19 cellular contexts compared by ENCODE assay signal in the genomic region with DNA sequence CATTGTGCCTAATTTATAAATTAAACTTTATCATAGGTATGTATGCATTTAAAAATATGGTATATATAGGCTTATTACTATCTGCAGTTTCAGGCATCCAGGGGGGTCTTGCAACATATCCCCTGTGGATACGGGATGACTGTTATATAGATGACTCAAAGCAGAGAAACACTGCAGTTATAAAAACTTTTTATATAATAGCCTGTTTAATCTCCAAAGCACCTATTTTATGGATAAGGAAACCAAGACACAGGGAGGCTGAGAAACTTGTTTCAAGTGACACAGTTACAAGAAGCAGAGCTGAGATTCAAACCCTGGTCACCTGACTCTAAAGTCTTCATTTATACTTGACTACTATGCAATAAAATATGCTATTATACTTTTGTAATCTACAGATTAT.
DNase-seq lines count a peak whose midpoint lies in the region; ATAC-seq and TF ChIP-seq lines count a peak whose summit lies in the region.
"Had no signal": no experiment of that assay in that cellular context is flagged by ENCODE, and none has a peak within 500 bp of the region (broad histone marks: within the 10 kb centered on the region; RNA-seq: fewer than 3 reads in every experiment).

No MANE protein-coding gene starts in this region.

- H3K27me3 Mint-ChIP-seq in chondrocyte (ENCODE audit: low read depth): no peaks in the 10 kb centered on the region
- H3K27me3 Mint-ChIP-seq: activated naive CD4-positive, alpha-beta T cell treated with anti-CD3 and anti-CD28 coated beads, Interleukin-2, amount 50 U/mL, for 24 hours; activated T-cell treated with anti-CD3 and anti-CD28 coated beads, Interleukin-2, amount 50 U/mL, for 24 hours had no signal

- H3K27me3 ChIP-seq in IMR-90 (ENCODE audit: control insufficient read depth, insufficient read depth, low read length) (no peaks in the 10 kb centered on the region), transverse colon (no peaks in the 10 kb centered on the region)
- H3K27me3 ChIP-seq: breast epithelium, Peyer's patch, suprapubic skin had no signal

- H3K36me3 ChIP-seq in IMR-90 (ENCODE audit: control insufficient read depth, insufficient read depth, low read length) (no peaks in the 10 kb centered on the region), transverse colon (no peaks in the 10 kb centered on the region)
- H3K36me3 ChIP-seq: breast epithelium, Peyer's patch, suprapubic skin had no signal

- H2BK120ac ChIP-seq in IMR-90 (ENCODE audit: low read depth, low read length): peak overlapping the region; percentile 99

- intact Hi-C loops in IMR-90 (cut with micrococcal nuclease) (loop anchor here (1.0 to 5.0 kb wide), 4 partner anchors 53 to 362 kb away; no protein-coding TSS in a partner anchor), left colon (cut with DNase I, micrococcal nuclease) (no loop called here), transverse colon (cut with DNase I; ENCODE audit: low total_unique reads) (no loop called here), posterior cingulate gyrus (cut with DNase I) (no loop called here)

- H2AFZ ChIP-seq in IMR-90 (replicated peaks; ENCODE audit: low read length, poor library complexity): no peak overlapping the region

- CTCF ChIA-PET in IMR-90 (lab: Yijun Ruan, JAX): interaction anchor here (0.9 to 2.3 kb wide), 3 partner anchors 40 to 209 kb away, joined by 3 to 7 read pairs (median 3); no protein-coding TSS in a partner anchor

- no peaks in the 10 kb centered on the region; a peak in 1 of 4 replicates for H3K79me1 ChIP-seq in IMR-90 (ENCODE audit: low read depth in 1 of 2, low read length in 2 of 2)

- peak overlapping the region; percentile 97 for H2BK20ac ChIP-seq in IMR-90 (ENCODE audit: low read depth, low read length)

- dilution Hi-C loops in IMR-90 (cut with HindIII; ENCODE audit: low sequenced_read_pairs, unreplicated experiment): no loop called here

- BruUV-seq in IMR-90 (replicated peaks; lab: Mats Ljungman, UMichigan): TSS peak; percentile 54

- H4K8ac ChIP-seq in IMR-90 (ENCODE audit: low read depth in 2 of 2, low read length in 2 of 2): peak overlapping the region; percentile 56 to 82

- TF ChIP-seq POLR2A in IMR-90 (IDR thresholded peaks at IDR 0.05; ENCODE audit: low read depth, low read length) (no peak), transverse colon (IDR thresholded peaks at IDR 0.05) (no peak)

- WGBS in IMR-90 (ENCODE audit: extremely low coverage in 2 of 2, insufficient read length in 1 of 2), 2 experiments: no CpG with 5 or more reads among the region's 1 CpG
- WGBS in transverse colon (ENCODE audit: low coverage in 1 of 2), 2 donors: 15 to 22% methylated on average over 1 of the region's 1 CpG

- in situ Hi-C loops in IMR-90 (cut with MboI; ENCODE audit: low sequenced_read_pairs): no loop called here
- in situ Hi-C loops in transverse colon (cut with MboI; ENCODE audit: low pct_ligation_motif_present in 1 of 4, low pct_unique_long_range_greater_than_20kb in 1 of 4, low sequenced_read_pairs in 3 of 4): no loop called here

- peak overlapping the region; percentile 79; the same call in 1 of the 2 replicates for H3K4me2 ChIP-seq in IMR-90 (ENCODE audit: low read depth, low read length)

- H2AK9ac ChIP-seq in IMR-90 (replicated peaks; ENCODE audit: low read depth, low read length, poor library complexity): no peak overlapping the region

- H3K9ac ChIP-seq in IMR-90 (ENCODE audit: low read depth, low read length): peak overlapping the region; percentile 82; the same call in 1 of the 2 replicates

- no peak for TF ChIP-seq RAD21 in IMR-90 (IDR thresholded peaks at IDR 0.05; ENCODE audit: low read length)

- ATAC-seq in IMR-90 (ENCODE audit: low read depth) (no peak; the same call in 1 of the 2 replicates), left colon (peak; percentile 62), GM19397 (IDR thresholded peaks at IDR 0.05; ENCODE audit: unreplicated experiment) (no peak), HG02763 (IDR thresholded peaks at IDR 0.05; ENCODE audit: unreplicated experiment) (no peak)

- peak overlapping the region; percentile 79; the same call in 1 of the 2 replicates for H2AK5ac ChIP-seq in IMR-90 (ENCODE audit: low read depth, low read length)

- peaks cover 26% of the 10 kb centered on the region for H3K4me1 Mint-ChIP-seq in chondrocyte (ENCODE audit: low read depth)
- H3K4me1 Mint-ChIP-seq: activated naive CD4-positive, alpha-beta T cell treated with anti-CD3 and anti-CD28 coated beads, Interleukin-2, amount 50 U/mL, for 24 hours had no signal

- DNase-seq in IMR-90 (peak; percentile 72), chondrocyte (ENCODE audit: low spot score) (no peak), left colon (no peak), transverse colon (no peak), posterior cingulate gyrus (no peak)
- DNase-seq: activated CD4-positive, alpha-beta T cell treated with anti-CD3 and anti-CD28 coated beads, Interleukin-2, amount 50 U/mL, for 48 hours; activated T-cell treated with anti-CD3 and anti-CD28 coated beads, Interleukin-2, amount 50 U/mL, for 24 hours; C1 segment of cervical spinal cord; effector CD4-positive, alpha-beta T cell; NCI-H1092 treated with DMSO at 0.1 percent for 48 hours; NCI-H2107; nephron progenitor cell; Peyer's patch had no signal

- no peaks in the 10 kb centered on the region for H3K9me3 Mint-ChIP-seq in chondrocyte (ENCODE audit: low read depth)
- H3K9me3 Mint-ChIP-seq: activated naive CD4-positive, alpha-beta T cell treated with anti-CD3 and anti-CD28 coated beads, Interleukin-2, amount 50 U/mL, for 24 hours; nephron progenitor cell had no signal

- POLR2A ChIA-PET in IMR-90 (lab: Charles Lee; ENCODE audit: unreplicated experiment): interaction anchor here (1.0 to 1.4 kb wide), 4 partner anchors 68 to 362 kb away, joined by 3 to 10 read pairs (median 5); no protein-coding TSS in a partner anchor

- H3K18ac ChIP-seq in IMR-90 (ENCODE audit: low read depth, low read length): peak overlapping the region; percentile 98

- H3K14ac ChIP-seq in IMR-90 (replicated peaks; ENCODE audit: low read depth, low read length): peak overlapping the region; percentile 93

- peak overlapping the region; percentile 99 for H2BK5ac ChIP-seq in IMR-90 (ENCODE audit: low read depth, low read length, poor library complexity, severe bottlenecking)

- H4K20me1 ChIP-seq in IMR-90 (ENCODE audit: insufficient read depth, low read length): no peaks in the 10 kb centered on the region

- peak overlapping the region; percentile 99 for H3K4ac ChIP-seq in IMR-90 (ENCODE audit: low read depth, low read length)

- no peak overlapping the region for H3K4me3 Mint-ChIP-seq in chondrocyte (ENCODE audit: unreplicated experiment)
- H3K4me3 Mint-ChIP-seq: activated naive CD4-positive, alpha-beta T cell treated with anti-CD3 and anti-CD28 coated beads, Interleukin-2, amount 50 U/mL, for 24 hours; activated T-cell treated with anti-CD3 and anti-CD28 coated beads, Interleukin-2, amount 50 U/mL, for 24 hours; nephron progenitor cell had no signal

- no peak overlapping the region for H3K4me3 ChIP-seq in IMR-90 (ENCODE audit: insufficient read depth, low read depth, low read length)
- H3K4me3 ChIP-seq in transverse colon: no peak overlapping the region
- H3K4me3 ChIP-seq: breast epithelium, lung, Peyer's patch, suprapubic skin had no signal

- no peaks in the 10 kb centered on the region for H3K36me3 Mint-ChIP-seq in chondrocyte (ENCODE audit: low read depth)
- H3K36me3 Mint-ChIP-seq: activated naive CD4-positive, alpha-beta T cell treated with anti-CD3 and anti-CD28 coated beads, Interleukin-2, amount 50 U/mL, for 24 hours had no signal

- peaks cover 4% of the 10 kb centered on the region; the same call in 1 of the 2 replicates for H3K9me1 ChIP-seq in IMR-90 (ENCODE audit: insufficient read depth, low read length)

- peak overlapping the region; percentile 96; the same call in 1 of the 2 replicates for H4K5ac ChIP-seq in IMR-90 (ENCODE audit: low read depth, low read length)

- H2BK15ac ChIP-seq in IMR-90 (ENCODE audit: low read depth, low read length): peak overlapping the region; percentile 37; the same call in 2 of the 3 replicates

- peak overlapping the region; percentile 92 for H3K27ac ChIP-seq in IMR-90 (ENCODE audit: insufficient read depth, low read length)
- H3K27ac ChIP-seq in transverse colon: peak overlapping the region; percentile 41 to 71 (median 52)
- H3K27ac ChIP-seq: breast epithelium, Peyer's patch, suprapubic skin had no signal

- peak overlapping the region; percentile 100 for H3K56ac ChIP-seq in IMR-90 (ENCODE audit: extremely low read depth, insufficient read depth, low read length)

- no peaks in the 10 kb centered on the region for H3K9me3 ChIP-seq in IMR-90 (ENCODE audit: control insufficient read depth, insufficient read depth, low read length)
- H3K9me3 ChIP-seq in transverse colon: no peaks in the 10 kb centered on the region
- H3K9me3 ChIP-seq: breast epithelium, Peyer's patch, suprapubic skin had no signal

- H3K23ac ChIP-seq in IMR-90 (ENCODE audit: low read depth, low read length): peak overlapping the region; percentile 98

- TF ChIP-seq EP300 in transverse colon (IDR thresholded peaks at IDR 0.05; ENCODE audit: low read depth): no peak

- TF ChIP-seq CTCF in IMR-90 (conservative IDR thresholded peaks at IDR 0.05; ENCODE audit: low read depth, low read length): no peak
- TF ChIP-seq CTCF in chondrocyte (IDR thresholded peaks at IDR 0.05): no peak
- no peak for TF ChIP-seq CTCF in transverse colon (IDR thresholded peaks at IDR 0.05)

- H3K4me1 ChIP-seq in IMR-90 (ENCODE audit: control insufficient read depth, insufficient read depth, low read length): peaks cover 9% of the 10 kb centered on the region
- H3K4me1 ChIP-seq in transverse colon: peaks cover 4 to 20% (median 15%) of the 10 kb centered on the region in 4 donors
- H3K4me1 ChIP-seq: breast epithelium, Peyer's patch, suprapubic skin had no signal

- peak overlapping the region; percentile 99 for H3K27ac Mint-ChIP-seq in chondrocyte (ENCODE audit: unreplicated experiment)
- H3K27ac Mint-ChIP-seq: activated naive CD4-positive, alpha-beta T cell treated with anti-CD3 and anti-CD28 coated beads, Interleukin-2, amount 50 U/mL, for 24 hours; activated T-cell treated with anti-CD3 and anti-CD28 coated beads, Interleukin-2, amount 50 U/mL, for 24 hours had no signal

- peak overlapping the region; percentile 98 for H4K91ac ChIP-seq in IMR-90 (ENCODE audit: insufficient read depth, low read depth, low read length)

TF ChIP-seq in IMR-90, 13 proteins besides CTCF, POLR2A, EP300 and RAD21:
- TF ChIP-seq NFE2L2 (IDR thresholded peaks at IDR 0.05; ENCODE audit: low read depth, low read length) (no peak), CEBPB (IDR thresholded peaks at IDR 0.05; ENCODE audit: low read depth, low read length) (peak; percentile 97)
